1 cellular context compared by ENCODE assay signal in the genomic region with DNA sequence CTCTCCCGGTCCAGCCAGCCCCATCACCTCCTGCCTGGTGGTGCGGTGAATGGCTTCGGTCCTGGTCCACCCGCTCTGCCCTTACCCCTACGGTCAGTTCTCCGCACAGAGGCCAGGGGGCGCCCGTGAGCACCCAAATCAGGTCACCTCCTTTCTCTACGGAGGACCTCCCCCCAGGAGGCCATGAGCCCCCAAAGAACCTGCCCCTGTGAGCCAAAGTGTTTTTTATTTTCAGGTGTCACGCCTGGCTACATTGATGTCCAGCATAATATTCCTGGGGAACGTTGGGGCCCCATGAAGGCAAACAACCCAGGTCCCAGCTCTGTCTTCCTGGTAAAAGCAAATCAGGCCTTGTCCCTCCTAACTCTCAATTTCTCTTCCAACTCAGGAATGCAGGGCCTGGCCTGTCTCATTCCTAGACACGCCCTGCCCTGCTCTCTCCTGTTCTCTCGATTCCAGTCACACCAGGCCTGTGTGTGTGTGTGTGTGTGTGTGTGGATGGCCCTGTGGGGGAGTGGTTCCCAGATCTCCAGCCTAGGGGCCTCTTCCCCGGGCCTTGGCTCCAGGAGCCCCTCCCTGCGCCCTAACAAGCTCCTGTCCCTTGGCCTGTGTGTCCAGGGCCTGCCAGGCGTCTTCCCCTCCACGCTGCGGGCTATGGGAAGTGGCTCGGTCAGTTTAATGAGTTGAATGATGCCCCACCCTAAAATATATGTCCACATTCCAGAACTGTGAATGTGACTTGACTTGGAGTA.
TF ChIP-seq lines count a peak whose summit lies in the region.

No MANE protein-coding gene starts in this region.

TF ChIP-seq in endothelial cell of umbilical vein, 7 proteins besides CTCF, POLR2A, EP300 and RAD21:
- TF ChIP-seq JUN (IDR thresholded peaks at IDR 0.05; ENCODE audit: borderline replicate concordance, insufficient read depth, insufficient read length, low read depth) (no peak), GATA2 (IDR thresholded peaks at IDR 0.05; ENCODE audit: insufficient read depth, insufficient read length, low read depth, low read length) (no peak), EZH2 (IDR thresholded peaks at IDR 0.05; ENCODE audit: borderline replicate concordance, low read depth, low read length, severe bottlenecking) (no peak), POLR2AphosphoS5 (IDR thresholded peaks at IDR 0.05; ENCODE audit: insufficient read depth, low read depth, low read length) (no peak), FOS (IDR thresholded peaks at IDR 0.05; ENCODE audit: borderline replicate concordance, insufficient read depth, low read length) (no peak), MYC (IDR thresholded peaks at IDR 0.05; ENCODE audit: low read depth, low read length) (no peak)
- TF ChIP-seq, protein P1, sequence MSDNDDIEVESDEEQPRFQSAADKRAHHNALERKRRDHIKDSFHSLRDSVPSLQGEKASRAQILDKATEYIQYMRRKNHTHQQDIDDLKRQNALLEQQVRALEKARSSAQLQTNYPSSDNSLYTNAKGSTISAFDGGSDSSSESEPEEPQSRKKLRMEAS (IDR thresholded peaks at IDR 0.05; ENCODE audit: insufficient read depth, insufficient read length) = no peak
